In the genomic region with DNA sequence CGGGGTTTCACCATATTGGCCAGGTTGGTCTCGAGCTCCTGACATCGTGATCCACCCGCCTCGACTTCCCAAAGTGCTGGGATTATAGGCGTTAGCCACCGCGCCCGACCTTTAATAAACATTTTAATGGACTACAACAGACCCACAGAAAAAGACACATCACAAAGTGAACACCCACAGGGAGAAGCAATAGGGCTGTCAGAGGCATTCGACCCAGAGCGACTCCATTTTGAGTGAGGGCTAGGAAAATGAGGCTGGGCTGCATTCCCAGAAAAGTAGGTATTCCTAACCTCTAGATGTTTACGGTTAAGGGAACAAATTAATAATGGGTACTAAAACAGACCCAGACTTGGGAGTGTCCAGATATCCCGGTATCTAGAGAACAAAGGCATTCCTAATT, we compare ENCODE assay signal across 1 cellular context.
TF ChIP-seq lines count a peak whose summit lies in the region.

No MANE protein-coding gene starts in this region.

TF ChIP-seq in K562, 482 proteins besides CTCF, POLR2A, EP300 and RAD21 (continues in another document):
- TF ChIP-seq PTTG1 (tag; IDR thresholded peaks at IDR 0.05; ENCODE audit: low read depth) (peak; percentile 75), NBN (IDR thresholded peaks at IDR 0.05; ENCODE audit: low read depth) (no peak), ZNF583 (CRISPR knock-in tag; IDR thresholded peaks at IDR 0.05) (peak; percentile 80), ZNF41 (CRISPR knock-in tag; conservative IDR thresholded peaks at IDR 0.05) (0 out of 2 replicates have a peak, but pooled peaks have one; percentile 48), CTBP1 (IDR thresholded peaks at IDR 0.05; ENCODE audit: borderline replicate concordance) (no peak), ZNF707 (CRISPR knock-in tag; conservative IDR thresholded peaks at IDR 0.05) (peak; percentile 53; the same call in 1 of the 2 replicates), NR2C1 (IDR thresholded peaks at IDR 0.05) (no peak), NR2C1 (tag; IDR thresholded peaks at IDR 0.05) (peak; percentile 38; the same call in 1 of the 2 replicates), NFE2 (IDR thresholded peaks at IDR 0.05; ENCODE audit: low read depth) (no peak), MEF2A (IDR thresholded peaks at IDR 0.05; ENCODE audit: control insufficient read depth, low read depth, low read length) (no peak), ZNF766 (CRISPR knock-in tag; conservative IDR thresholded peaks at IDR 0.05) (0 out of 2 replicates have a peak, but pooled peaks have one; percentile 28), ZNF764 (CRISPR knock-in tag; IDR thresholded peaks at IDR 0.05; ENCODE audit: low read depth) (0 out of 2 replicates have a peak, but pooled peaks have one; percentile 24), KLF6 (CRISPR knock-in tag; IDR thresholded peaks at IDR 0.05; ENCODE audit: borderline replicate concordance) (0 out of 2 replicates have a peak, but pooled peaks have one; percentile 30), JUNB (CRISPR knock-in tag; conservative IDR thresholded peaks at IDR 0.05) (no peak), NR4A1 (CRISPR knock-in tag; IDR thresholded peaks at IDR 0.05) (no peak), NR4A1 (tag; IDR thresholded peaks at IDR 0.05) (peak; percentile 82; the same call in 1 of the 2 replicates), TEAD1 (CRISPR knock-in tag; IDR thresholded peaks at IDR 0.05) (0 out of 4 replicates have a peak, but pooled peaks of 1 of the 2 experiments have one; percentile 36), ZNF134 (CRISPR knock-in tag; conservative IDR thresholded peaks at IDR 0.05) (0 out of 2 replicates have a peak, but pooled peaks have one; percentile 25), ZNF589 (CRISPR knock-in tag; IDR thresholded peaks at IDR 0.05; ENCODE audit: low read depth) (0 out of 2 replicates have a peak, but pooled peaks have one; percentile 3), ZEB2 (IDR thresholded peaks at IDR 0.05) (no peak), HINFP (tag; conservative IDR thresholded peaks at IDR 0.05; ENCODE audit: low read depth) (peak; percentile 42; the same call in 1 of the 2 replicates), NFE2L1 (tag; IDR thresholded peaks at IDR 0.05; ENCODE audit: borderline replicate concordance, low read depth) (no peak), THRAP3 (IDR thresholded peaks at IDR 0.05; ENCODE audit: borderline replicate concordance) (peak; percentile 19; the same call in 1 of the 2 replicates), ID3 (CRISPR knock-in tag; IDR thresholded peaks at IDR 0.05) (no peak), ID3 (tag; IDR thresholded peaks at IDR 0.05) (peak; percentile 62; the same call in 1 of the 2 replicates), SMAD4 (CRISPR knock-in tag; conservative IDR thresholded peaks at IDR 0.05) (peak; percentile 64), RB1 (IDR thresholded peaks at IDR 0.05; ENCODE audit: low read depth) (no peak), ATF1 (CRISPR knock-in tag; IDR thresholded peaks at IDR 0.05) (no peak), ATF1 (tag; IDR thresholded peaks at IDR 0.05) (no peak), DDX20 (tag; IDR thresholded peaks at IDR 0.05; ENCODE audit: low read depth) (peak; percentile 68; the same call in 1 of the 2 replicates), ZNF445 (CRISPR knock-in tag; IDR thresholded peaks at IDR 0.05; ENCODE audit: low read depth) (no peak), NR3C1 (CRISPR knock-in tag; IDR thresholded peaks at IDR 0.05) (no peak), ZNF668 (CRISPR knock-in tag; IDR thresholded peaks at IDR 0.05) (peak; percentile 65; the same call in 1 of the 2 replicates), CREM (IDR thresholded peaks at IDR 0.05; ENCODE audit: low read depth) (no peak), HNRNPH1 (optimal IDR thresholded peaks at IDR 0.05; ENCODE audit: low read depth, low read length) (no peak), TCFL5 (CRISPR knock-in tag; conservative IDR thresholded peaks at IDR 0.05) (no peak), NCOA2 (IDR thresholded peaks at IDR 0.05; ENCODE audit: partially characterized antibody in 2 of 2) (no peak), OTX1 (CRISPR knock-in tag; IDR thresholded peaks at IDR 0.05) (0 out of 2 replicates have a peak, but pooled peaks have one; percentile 30)
- TF ChIP-seq, protein P1, sequence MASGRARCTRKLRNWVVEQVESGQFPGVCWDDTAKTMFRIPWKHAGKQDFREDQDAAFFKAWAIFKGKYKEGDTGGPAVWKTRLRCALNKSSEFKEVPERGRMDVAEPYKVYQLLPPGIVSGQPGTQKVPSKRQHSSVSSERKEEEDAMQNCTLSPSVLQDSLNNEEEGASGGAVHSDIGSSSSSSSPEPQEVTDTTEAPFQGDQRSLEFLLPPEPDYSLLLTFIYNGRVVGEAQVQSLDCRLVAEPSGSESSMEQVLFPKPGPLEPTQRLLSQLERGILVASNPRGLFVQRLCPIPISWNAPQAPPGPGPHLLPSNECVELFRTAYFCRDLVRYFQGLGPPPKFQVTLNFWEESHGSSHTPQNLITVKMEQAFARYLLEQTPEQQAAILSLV (tag; IDR thresholded peaks at IDR 0.05) = peak; percentile 66; the same call in 1 of the 2 replicates
- TF ChIP-seq, protein P2, sequence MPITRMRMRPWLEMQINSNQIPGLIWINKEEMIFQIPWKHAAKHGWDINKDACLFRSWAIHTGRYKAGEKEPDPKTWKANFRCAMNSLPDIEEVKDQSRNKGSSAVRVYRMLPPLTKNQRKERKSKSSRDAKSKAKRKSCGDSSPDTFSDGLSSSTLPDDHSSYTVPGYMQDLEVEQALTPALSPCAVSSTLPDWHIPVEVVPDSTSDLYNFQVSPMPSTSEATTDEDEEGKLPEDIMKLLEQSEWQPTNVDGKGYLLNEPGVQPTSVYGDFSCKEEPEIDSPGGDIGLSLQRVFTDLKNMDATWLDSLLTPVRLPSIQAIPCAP (CRISPR knock-in tag; IDR thresholded peaks at IDR 0.05; ENCODE audit: borderline replicate concordance) = no peak
- TF ChIP-seq, protein P3, sequence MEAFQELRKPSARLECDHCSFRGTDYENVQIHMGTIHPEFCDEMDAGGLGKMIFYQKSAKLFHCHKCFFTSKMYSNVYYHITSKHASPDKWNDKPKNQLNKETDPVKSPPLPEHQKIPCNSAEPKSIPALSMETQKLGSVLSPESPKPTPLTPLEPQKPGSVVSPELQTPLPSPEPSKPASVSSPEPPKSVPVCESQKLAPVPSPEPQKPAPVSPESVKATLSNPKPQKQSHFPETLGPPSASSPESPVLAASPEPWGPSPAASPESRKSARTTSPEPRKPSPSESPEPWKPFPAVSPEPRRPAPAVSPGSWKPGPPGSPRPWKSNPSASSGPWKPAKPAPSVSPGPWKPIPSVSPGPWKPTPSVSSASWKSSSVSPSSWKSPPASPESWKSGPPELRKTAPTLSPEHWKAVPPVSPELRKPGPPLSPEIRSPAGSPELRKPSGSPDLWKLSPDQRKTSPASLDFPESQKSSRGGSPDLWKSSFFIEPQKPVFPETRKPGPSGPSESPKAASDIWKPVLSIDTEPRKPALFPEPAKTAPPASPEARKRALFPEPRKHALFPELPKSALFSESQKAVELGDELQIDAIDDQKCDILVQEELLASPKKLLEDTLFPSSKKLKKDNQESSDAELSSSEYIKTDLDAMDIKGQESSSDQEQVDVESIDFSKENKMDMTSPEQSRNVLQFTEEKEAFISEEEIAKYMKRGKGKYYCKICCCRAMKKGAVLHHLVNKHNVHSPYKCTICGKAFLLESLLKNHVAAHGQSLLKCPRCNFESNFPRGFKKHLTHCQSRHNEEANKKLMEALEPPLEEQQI (IDR thresholded peaks at IDR 0.05) = no peak
- TF ChIP-seq, protein P4, sequence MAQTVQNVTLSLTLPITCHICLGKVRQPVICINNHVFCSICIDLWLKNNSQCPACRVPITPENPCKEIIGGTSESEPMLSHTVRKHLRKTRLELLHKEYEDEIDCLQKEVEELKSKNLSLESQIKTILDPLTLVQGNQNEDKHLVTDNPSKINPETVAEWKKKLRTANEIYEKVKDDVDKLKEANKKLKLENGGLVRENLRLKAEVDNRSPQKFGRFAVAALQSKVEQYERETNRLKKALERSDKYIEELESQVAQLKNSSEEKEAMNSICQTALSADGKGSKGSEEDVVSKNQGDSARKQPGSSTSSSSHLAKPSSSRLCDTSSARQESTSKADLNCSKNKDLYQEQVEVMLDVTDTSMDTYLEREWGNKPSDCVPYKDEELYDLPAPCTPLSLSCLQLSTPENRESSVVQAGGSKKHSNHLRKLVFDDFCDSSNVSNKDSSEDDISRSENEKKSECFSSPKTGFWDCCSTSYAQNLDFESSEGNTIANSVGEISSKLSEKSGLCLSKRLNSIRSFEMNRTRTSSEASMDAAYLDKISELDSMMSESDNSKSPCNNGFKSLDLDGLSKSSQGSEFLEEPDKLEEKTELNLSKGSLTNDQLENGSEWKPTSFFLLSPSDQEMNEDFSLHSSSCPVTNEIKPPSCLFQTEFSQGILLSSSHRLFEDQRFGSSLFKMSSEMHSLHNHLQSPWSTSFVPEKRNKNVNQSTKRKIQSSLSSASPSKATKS (CRISPR knock-in tag; IDR thresholded peaks at IDR 0.05) = no peak
- TF ChIP-seq, protein P5, sequence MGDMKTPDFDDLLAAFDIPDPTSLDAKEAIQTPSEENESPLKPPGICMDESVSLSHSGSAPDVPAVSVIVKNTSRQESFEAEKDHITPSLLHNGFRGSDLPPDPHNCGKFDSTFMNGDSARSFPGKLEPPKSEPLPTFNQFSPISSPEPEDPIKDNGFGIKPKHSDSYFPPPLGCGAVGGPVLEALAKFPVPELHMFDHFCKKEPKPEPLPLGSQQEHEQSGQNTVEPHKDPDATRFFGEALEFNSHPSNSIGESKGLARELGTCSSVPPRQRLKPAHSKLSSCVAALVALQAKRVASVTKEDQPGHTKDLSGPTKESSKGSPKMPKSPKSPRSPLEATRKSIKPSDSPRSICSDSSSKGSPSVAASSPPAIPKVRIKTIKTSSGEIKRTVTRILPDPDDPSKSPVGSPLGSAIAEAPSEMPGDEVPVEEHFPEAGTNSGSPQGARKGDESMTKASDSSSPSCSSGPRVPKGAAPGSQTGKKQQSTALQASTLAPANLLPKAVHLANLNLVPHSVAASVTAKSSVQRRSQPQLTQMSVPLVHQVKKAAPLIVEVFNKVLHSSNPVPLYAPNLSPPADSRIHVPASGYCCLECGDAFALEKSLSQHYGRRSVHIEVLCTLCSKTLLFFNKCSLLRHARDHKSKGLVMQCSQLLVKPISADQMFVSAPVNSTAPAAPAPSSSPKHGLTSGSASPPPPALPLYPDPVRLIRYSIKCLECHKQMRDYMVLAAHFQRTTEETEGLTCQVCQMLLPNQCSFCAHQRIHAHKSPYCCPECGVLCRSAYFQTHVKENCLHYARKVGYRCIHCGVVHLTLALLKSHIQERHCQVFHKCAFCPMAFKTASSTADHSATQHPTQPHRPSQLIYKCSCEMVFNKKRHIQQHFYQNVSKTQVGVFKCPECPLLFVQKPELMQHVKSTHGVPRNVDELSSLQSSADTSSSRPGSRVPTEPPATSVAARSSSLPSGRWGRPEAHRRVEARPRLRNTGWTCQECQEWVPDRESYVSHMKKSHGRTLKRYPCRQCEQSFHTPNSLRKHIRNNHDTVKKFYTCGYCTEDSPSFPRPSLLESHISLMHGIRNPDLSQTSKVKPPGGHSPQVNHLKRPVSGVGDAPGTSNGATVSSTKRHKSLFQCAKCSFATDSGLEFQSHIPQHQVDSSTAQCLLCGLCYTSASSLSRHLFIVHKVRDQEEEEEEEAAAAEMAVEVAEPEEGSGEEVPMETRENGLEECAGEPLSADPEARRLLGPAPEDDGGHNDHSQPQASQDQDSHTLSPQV (IDR thresholded peaks at IDR 0.05) = peak; percentile 92
- TF ChIP-seq, protein P6, sequence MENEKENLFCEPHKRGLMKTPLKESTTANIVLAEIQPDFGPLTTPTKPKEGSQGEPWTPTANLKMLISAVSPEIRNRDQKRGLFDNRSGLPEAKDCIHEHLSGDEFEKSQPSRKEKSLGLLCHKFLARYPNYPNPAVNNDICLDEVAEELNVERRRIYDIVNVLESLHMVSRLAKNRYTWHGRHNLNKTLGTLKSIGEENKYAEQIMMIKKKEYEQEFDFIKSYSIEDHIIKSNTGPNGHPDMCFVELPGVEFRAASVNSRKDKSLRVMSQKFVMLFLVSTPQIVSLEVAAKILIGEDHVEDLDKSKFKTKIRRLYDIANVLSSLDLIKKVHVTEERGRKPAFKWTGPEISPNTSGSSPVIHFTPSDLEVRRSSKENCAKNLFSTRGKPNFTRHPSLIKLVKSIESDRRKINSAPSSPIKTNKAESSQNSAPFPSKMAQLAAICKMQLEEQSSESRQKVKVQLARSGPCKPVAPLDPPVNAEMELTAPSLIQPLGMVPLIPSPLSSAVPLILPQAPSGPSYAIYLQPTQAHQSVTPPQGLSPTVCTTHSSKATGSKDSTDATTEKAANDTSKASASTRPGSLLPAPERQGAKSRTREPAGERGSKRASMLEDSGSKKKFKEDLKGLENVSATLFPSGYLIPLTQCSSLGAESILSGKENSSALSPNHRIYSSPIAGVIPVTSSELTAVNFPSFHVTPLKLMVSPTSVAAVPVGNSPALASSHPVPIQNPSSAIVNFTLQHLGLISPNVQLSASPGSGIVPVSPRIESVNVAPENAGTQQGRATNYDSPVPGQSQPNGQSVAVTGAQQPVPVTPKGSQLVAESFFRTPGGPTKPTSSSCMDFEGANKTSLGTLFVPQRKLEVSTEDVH (IDR thresholded peaks at IDR 0.05; ENCODE audit: low read depth, partially characterized antibody) = no peak
- TF ChIP-seq, protein P7, sequence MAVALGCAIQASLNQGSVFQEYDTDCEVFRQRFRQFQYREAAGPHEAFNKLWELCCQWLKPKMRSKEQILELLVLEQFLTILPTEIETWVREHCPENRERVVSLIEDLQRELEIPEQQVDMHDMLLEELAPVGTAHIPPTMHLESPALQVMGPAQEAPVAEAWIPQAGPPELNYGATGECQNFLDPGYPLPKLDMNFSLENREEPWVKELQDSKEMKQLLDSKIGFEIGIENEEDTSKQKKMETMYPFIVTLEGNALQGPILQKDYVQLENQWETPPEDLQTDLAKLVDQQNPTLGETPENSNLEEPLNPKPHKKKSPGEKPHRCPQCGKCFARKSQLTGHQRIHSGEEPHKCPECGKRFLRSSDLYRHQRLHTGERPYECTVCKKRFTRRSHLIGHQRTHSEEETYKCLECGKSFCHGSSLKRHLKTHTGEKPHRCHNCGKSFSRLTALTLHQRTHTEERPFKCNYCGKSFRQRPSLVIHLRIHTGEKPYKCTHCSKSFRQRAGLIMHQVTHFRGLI (CRISPR knock-in tag; IDR thresholded peaks at IDR 0.05) = 0 out of 2 replicates have a peak, but pooled peaks have one; percentile 12
- TF ChIP-seq, protein P8, sequence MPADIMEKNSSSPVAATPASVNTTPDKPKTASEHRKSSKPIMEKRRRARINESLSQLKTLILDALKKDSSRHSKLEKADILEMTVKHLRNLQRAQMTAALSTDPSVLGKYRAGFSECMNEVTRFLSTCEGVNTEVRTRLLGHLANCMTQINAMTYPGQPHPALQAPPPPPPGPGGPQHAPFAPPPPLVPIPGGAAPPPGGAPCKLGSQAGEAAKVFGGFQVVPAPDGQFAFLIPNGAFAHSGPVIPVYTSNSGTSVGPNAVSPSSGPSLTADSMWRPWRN (IDR thresholded peaks at IDR 0.05; ENCODE audit: low read depth) = no peak
